8 cellular contexts compared by ENCODE assay signal in genomic region chr1:28882009-28882628, GRCh38. TPM values are rescaled to one million over a fixed set of nuclear protein-coding genes. Genes with fewer than 3 reads are reported as not detected.
DNase-seq lines count a peak whose midpoint lies in the region; ATAC-seq and TF ChIP-seq lines count a peak whose summit lies in the region.

No MANE protein-coding gene starts in this region.

- H3K27me3 ChIP-seq in DND-41 (ENCODE audit: insufficient read depth, low read length, poor library complexity) (no peaks in the 10 kb centered on the region), Panc1 (ENCODE audit: control insufficient read depth, insufficient read depth, low read length) (no peaks in the 10 kb centered on the region), esophagus squamous epithelium (no peaks in the 10 kb centered on the region)

- 29 to 37% methylated on average over 12 to 13 of the region's 13 CpGs for WGBS in esophagus squamous epithelium, 2 donors

- TF ChIP-seq POLR2A in esophagus squamous epithelium (IDR thresholded peaks at IDR 0.05), result no peak
- TF ChIP-seq POLR2A in GM18505 (IDR thresholded peaks at IDR 0.05; ENCODE audit: borderline replicate concordance, extremely low read depth, insufficient read depth, insufficient read length), result no peak

- H2AFZ ChIP-seq in DND-41 (ENCODE audit: low read depth, low read length), result peak overlapping the region; percentile 12; the same call in 1 of the 2 replicates

- CTCF ChIA-PET in Panc1 (lab: Charles Lee), result interaction anchor here (0.6 to 1.2 kb wide), 11 partner anchors 18 to 321 kb away, joined by 3 to 24 read pairs (median 4); partner anchors contain the start of gene SRSF4

- H3K4me3 ChIP-seq in DND-41 (ENCODE audit: low read depth in 1 of 2, low read length in 2 of 2) (no peak overlapping the region), Panc1 (ENCODE audit: low read depth in 2 of 2, low read length in 2 of 2) (no peak overlapping the region), esophagus squamous epithelium (no peak overlapping the region)

- peak; percentile 56 for ATAC-seq in DND-41 (ENCODE audit: insufficient read depth, low read depth)
- ATAC-seq in Panc1, result peak; percentile 88
- ATAC-seq in natural killer cell treated with Interleukin-12 subunit alpha and Interleukin-12 subunit beta and Interleukin-15 and Interleukin-18, amount 100 ng/mL, for 72 hours, result peak in 1 of 2 donors; percentile 38
- ATAC-seq in GM18505 (IDR thresholded peaks at IDR 0.05; ENCODE audit: unreplicated experiment), result no peak

- H3K4me2 ChIP-seq in DND-41 (ENCODE audit: insufficient read depth, low read length), result no peak overlapping the region

- H3K9me3 ChIP-seq in DND-41 (ENCODE audit: insufficient read depth, low read length, severe bottlenecking) (no peaks in the 10 kb centered on the region), Panc1 (ENCODE audit: control insufficient read depth, insufficient read depth, low read depth, low read length) (no peaks in the 10 kb centered on the region), esophagus squamous epithelium (no peaks in the 10 kb centered on the region)

- no TSS peak for BruUV-seq in Panc1 (replicated peaks; lab: Mats Ljungman, UMichigan)

- POLR2A ChIA-PET in Panc1 (lab: Charles Lee), result interaction anchor here (0.6 kb wide), 1 partner anchor 341 kb away, joined by 4 read pairs; no protein-coding TSS in a partner anchor

- no peak overlapping the region for H3K27ac Mint-ChIP-seq in natural killer cell treated with Interleukin-12 subunit alpha and Interleukin-12 subunit beta and Interleukin-15 and Interleukin-18, amount 100 ng/mL, for 72 hours

- H3K27ac ChIP-seq in DND-41 (ENCODE audit: low read length) (no peak overlapping the region), Panc1 (ENCODE audit: low read length) (no peak overlapping the region), esophagus squamous epithelium (peak overlapping the region; percentile 10 to 41 (median 24))

- H3K36me3 Mint-ChIP-seq in natural killer cell treated with Interleukin-12 subunit alpha and Interleukin-12 subunit beta and Interleukin-15 and Interleukin-18, amount 100 ng/mL, for 72 hours, result no peaks in the 10 kb centered on the region

- H3K4me3 Mint-ChIP-seq in natural killer cell treated with Interleukin-12 subunit alpha and Interleukin-12 subunit beta and Interleukin-15 and Interleukin-18, amount 100 ng/mL, for 72 hours, result no peak overlapping the region

- H3K9me3 Mint-ChIP-seq in natural killer cell treated with Interleukin-12 subunit alpha and Interleukin-12 subunit beta and Interleukin-15 and Interleukin-18, amount 100 ng/mL, for 72 hours, result no peaks in the 10 kb centered on the region

- peaks cover 35 to 39% of the 10 kb centered on the region in 2 donors for H3K4me1 Mint-ChIP-seq in natural killer cell treated with Interleukin-12 subunit alpha and Interleukin-12 subunit beta and Interleukin-15 and Interleukin-18, amount 100 ng/mL, for 72 hours (ENCODE audit: low read depth in 2 of 2)

- H3K36me3 ChIP-seq in DND-41 (ENCODE audit: insufficient read depth, low read length) (no peaks in the 10 kb centered on the region), Panc1 (ENCODE audit: control insufficient read depth, insufficient read depth, low read length) (no peaks in the 10 kb centered on the region; the same call in 1 of the 2 replicates), esophagus squamous epithelium (no peaks in the 10 kb centered on the region)

- no peaks in the 10 kb centered on the region for H3K27me3 Mint-ChIP-seq in natural killer cell treated with Interleukin-12 subunit alpha and Interleukin-12 subunit beta and Interleukin-15 and Interleukin-18, amount 100 ng/mL, for 72 hours

- TF ChIP-seq CTCF in DND-41 (IDR thresholded peaks at IDR 0.05; ENCODE audit: borderline replicate concordance, extremely low read depth, low read length, poor library complexity, severe bottlenecking) (peak; percentile 99), LNCAP (IDR thresholded peaks at IDR 0.05) (peak; percentile 92), Panc1 (IDR thresholded peaks at IDR 0.05) (peak; percentile 94), esophagus squamous epithelium (IDR thresholded peaks at IDR 0.05) (peak; percentile 83 to 97 (median 94))

- H3K79me2 ChIP-seq in DND-41 (ENCODE audit: insufficient read depth, low read length), result no peaks in the 10 kb centered on the region

- intact Hi-C loops in Panc1 (cut with micrococcal nuclease; ENCODE audit: unreplicated experiment), result loop anchor here (1.0 to 5.0 kb wide), 3 partner anchors 152 to 320 kb away; partner anchors contain the start of gene TMEM200B
- intact Hi-C loops in esophagus squamous epithelium (cut with DNase I), result loop anchor here (5.0 kb wide), 2 partner anchors 150 to 320 kb away; no protein-coding TSS in a partner anchor

- in situ Hi-C loops in Panc1 (cut with HindIII; ENCODE audit: low pct_unique_long_range_greater_than_20kb, low sequenced_read_pairs), result no loop called here

- H3K9ac ChIP-seq in DND-41 (ENCODE audit: low read depth, low read length), result no peak overlapping the region

- H3K4me1 ChIP-seq in DND-41 (ENCODE audit: insufficient read depth, low read length) (peaks cover 36% of the 10 kb centered on the region), Panc1 (ENCODE audit: control insufficient read depth, insufficient read depth, low read length) (peaks cover 9% of the 10 kb centered on the region), esophagus squamous epithelium (peaks cover 18 to 59% (median 29%) of the 10 kb centered on the region in 3 donors)

- peak; percentile 85 for DNase-seq in DND-41
- DNase-seq in Panc1 (ENCODE audit: low read depth, low spot score), result peak; percentile 87
- DNase-seq in activated T-cell treated with anti-CD3 and anti-CD28 coated beads, Interleukin-2, amount 50 U/mL, for 1 hour, result peak; percentile 81
- no peak for DNase-seq in esophagus squamous epithelium (lab: John Stamatoyannopoulos, UW)
- DNase-seq in natural killer cell treated with Interleukin-12 subunit alpha and Interleukin-12 subunit beta and Interleukin-15 and Interleukin-18, amount 100 ng/mL, for 72 hours (ENCODE audit: low spot score), result peak; percentile 82
- DNase-seq in stimulated activated naive CD4-positive, alpha-beta T cell (lab: John Stamatoyannopoulos, UW), result peak; percentile 53 to 78 (median 72)

- H4K20me1 ChIP-seq in DND-41 (ENCODE audit: insufficient read depth, low read length), result no peaks in the 10 kb centered on the region

RNA-seq across cellular contexts. Expression of gene EPB41, which starts 32.2 kb away (rescaled TPM):
- total RNA-seq in Panc1 (2021; ENCODE audit: unreplicated experiment), result 20.2 TPM
- 14.9 TPM for polyA plus RNA-seq in Panc1 (2012; ENCODE audit: insufficient read length)
- total RNA-seq in esophagus squamous epithelium, result 10 to 100 TPM; 28.5 to 43.9 (median 41.8) TPM
- 10 to 100 TPM; 50.7 to 60.5 TPM for total RNA-seq in natural killer cell treated with Interleukin-12 subunit alpha and Interleukin-12 subunit beta and Interleukin-15 and Interleukin-18, amount 100 ng/mL, for 72 hours

Comparison
In these comparisons a context has a peak if more than half of its experiments do, and no peak if none do; other contexts are left out.
1. H3K27ac ChIP-seq: peak in esophagus squamous epithelium (4 of 4); none in DND-41 (single experiment) and Panc1 (single experiment).
2. Peak in every context shown above with its lines, with median percentiles within 50 percentile points of each other: CTCF ChIP-seq.